18 cellular contexts compared by ENCODE assay signal in genomic region chr9:114246558-114246957, GRCh38.
"Had no signal": no experiment of that assay in that cellular context is flagged by ENCODE, and none has a peak within 500 bp of the region (broad histone marks: within the 10 kb centered on the region; RNA-seq: fewer than 3 reads in every experiment).

No MANE protein-coding gene starts in this region.

- H3K36me3 ChIP-seq: lower lobe of right lung, upper lobe of right lung had no signal

- H3K4me3 ChIP-seq: esophagus squamous epithelium, lower lobe of right lung, thoracic aorta, upper lobe of right lung had no signal

- H3K9ac ChIP-seq: parathyroid adenoma had no signal

- ATAC-seq: activated CD4-positive, CD25-positive, alpha-beta regulatory T cell treated with anti-CD3 and anti-CD28 coated beads, Interleukin-2, amount 50 U/mL, for 24 hours; activated T-cell treated with anti-CD3 and anti-CD28 coated beads, Interleukin-2, amount 50 U/mL, for 4 hours; lower lobe of right lung; natural killer cell treated with Interleukin-12 subunit alpha and Interleukin-12 subunit beta and Interleukin-15 and Interleukin-18, amount 100 ng/mL, for 72 hours; stimulated activated naive B cell treated with anti-CD40 and anti-IgM and Interleukin-4, amounts not matched to agents 10 μg/mL and 1 μg/mL and 100 μg/mL, for 72 hours; upper lobe of right lung had no signal

- H3K27me3 ChIP-seq: esophagus squamous epithelium, upper lobe of right lung had no signal

- H3K27ac ChIP-seq: esophagus squamous epithelium, lower lobe of right lung, parathyroid adenoma, thoracic aorta, upper lobe of right lung had no signal

- DNase-seq: activated CD4-positive, alpha-beta T cell treated with anti-CD3 and anti-CD28 coated beads, Interleukin-2, amount 50 U/mL, for 1 hour; activated CD8-positive, alpha-beta memory T cell treated with anti-CD3 and anti-CD28 coated beads, Interleukin-2, amount 50 U/mL, for 4 hours; activated naive CD4-positive, alpha-beta T cell treated with anti-CD3 and anti-CD28 coated beads, Interleukin-2, amount 50 U/mL, for 16 hours; activated T-cell treated with anti-CD3 and anti-CD28 coated beads, Interleukin-2, amount 50 U/mL, for 4 hours; aorta; effector memory CD4-positive, alpha-beta T cell; esophagus squamous epithelium; foreskin melanocyte; hypothalamus; islet precursor cell; lower lobe of right lung; stimulated activated naive B cell treated with anti-CD40 and anti-IgM and Interleukin-4, amounts not matched to agents 10 μg/mL and 1 μg/mL and 100 μg/mL, for 72 hours; T1000; upper lobe of right lung had no signal

- H3K79me2 ChIP-seq: parathyroid adenoma had no signal

- H3K4me1 ChIP-seq: parathyroid adenoma had no signal

- H3K9me3 ChIP-seq: esophagus squamous epithelium, lower lobe of right lung, thoracic aorta, upper lobe of right lung had no signal

- H2AFZ ChIP-seq: parathyroid adenoma had no signal
